30 cellular contexts compared by ENCODE assay signal in the genomic region with DNA sequence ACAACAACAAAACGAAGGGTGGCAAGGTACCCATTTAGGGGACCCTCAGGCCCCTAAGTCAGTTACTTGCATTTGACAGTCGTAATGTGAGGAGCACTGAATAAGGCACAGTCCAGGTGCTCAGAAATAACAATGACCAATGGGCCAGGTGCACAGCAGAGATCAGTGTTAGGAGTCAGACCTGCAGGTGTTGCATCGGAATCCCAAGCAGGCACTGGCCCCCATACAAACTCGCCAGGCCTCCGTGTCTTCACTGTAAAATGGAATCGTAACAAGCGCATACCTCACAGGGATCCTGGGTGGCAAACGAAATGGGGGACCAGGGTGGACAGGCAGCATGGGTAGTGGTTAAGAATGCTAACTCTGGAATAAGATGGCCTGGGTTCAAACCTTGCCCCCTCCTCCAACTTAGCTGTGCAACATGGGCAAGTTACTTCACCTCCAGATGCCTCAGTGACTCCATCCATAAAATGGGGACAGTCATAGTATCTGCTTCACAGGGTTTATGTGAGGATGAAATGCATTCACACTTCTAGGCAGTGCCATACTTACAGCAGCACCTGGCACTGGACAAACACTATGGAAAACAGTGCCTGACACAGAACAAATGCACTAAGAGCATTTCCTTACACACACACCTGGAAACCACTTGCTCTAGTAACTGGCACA. TPM values are rescaled to one million over a fixed set of nuclear protein-coding genes. Genes with fewer than 3 reads are reported as not detected.
DNase-seq lines count a peak whose midpoint lies in the region; ATAC-seq, FAIRE-seq and TF ChIP-seq lines count a peak whose summit lies in the region.
"Had no signal": no experiment of that assay in that cellular context is flagged by ENCODE, and none has a peak within 500 bp of the region (broad histone marks: within the 10 kb centered on the region; RNA-seq: fewer than 3 reads in every experiment).

No MANE protein-coding gene starts in this region.

- H3K79me2 ChIP-seq in K562 (ENCODE audit: control insufficient read depth, insufficient read depth, low read length), result no peaks in the 10 kb centered on the region

- TF ChIP-seq RAD21 in K562 (CRISPR knock-in tag; conservative IDR thresholded peaks at IDR 0.05 in 1 of 2, IDR thresholded peaks at IDR 0.05 in 1 of 2), result no peak

- H3K27ac ChIP-seq in K562 (ENCODE audit: extremely low read depth, low read depth, low read length) (no peak overlapping the region), lower lobe of right lung (peak overlapping the region; percentile 32), subcutaneous abdominal adipose tissue (ENCODE audit: low read depth, low read length) (peak overlapping the region; percentile 68)
- H3K27ac ChIP-seq: BLaER1, HL-60, neural progenitor cell, suprapubic skin, VCaP had no signal

- H3K36me3 ChIP-seq in K562 (ENCODE audit: control insufficient read depth, insufficient read depth, low read length) (no peaks in the 10 kb centered on the region), lower lobe of right lung (no peaks in the 10 kb centered on the region), subcutaneous abdominal adipose tissue (ENCODE audit: control insufficient read depth in 5 of 5, insufficient read depth in 5 of 5, low read length in 5 of 5) (no peaks in the 10 kb centered on the region)
- H3K36me3 ChIP-seq: BLaER1, breast epithelium, HAP-1, neural progenitor cell, suprapubic skin had no signal

- 45% methylated on average over 8 of the region's 8 CpGs for WGBS in K562 (ENCODE audit: insufficient coverage, low coverage, missing lambda C conversion rate)

- H3K9ac ChIP-seq in K562 (ENCODE audit: insufficient read depth in 1 of 2, low read depth in 2 of 2, low read length in 2 of 2), result no peak overlapping the region
- H3K9ac ChIP-seq in subcutaneous abdominal adipose tissue (ENCODE audit: low read length in 5 of 5), result no peak overlapping the region
- H3K9ac ChIP-seq: BLaER1, neural progenitor cell had no signal

- no peaks in the 10 kb centered on the region for H3K9me1 ChIP-seq in K562 (ENCODE audit: control insufficient read depth, insufficient read depth, low read length)

- POLR2A ChIA-PET in K562 (lab: Yijun Ruan, JAX), result interaction anchor here (1.8 kb wide), 1 partner anchor 20 kb away, joined by 4 read pairs; a partner anchor contains a TSS

- BruUV-seq in K562 (replicated peaks; lab: Mats Ljungman, UMichigan), result no TSS peak

- DNase-seq in NCI-H510A treated with DMSO at 0.1 percent for 48 hours (lab: John Stamatoyannopoulos, UW) (peak; percentile 24), NCI-H510A (lab: John Stamatoyannopoulos, UW) (no peak), K562 (ENCODE audit: extremely low read depth in 1 of 4, low spot score in 3 of 4) (no peak), lower lobe of right lung (no peak), G401 (ENCODE audit: low spot score) (no peak)
- DNase-seq in stimulated activated CD4-positive, alpha-beta T cell treated with anti-CD3 and anti-CD28 coated beads, Interleukin-4, amount 100 ng/mL, for 4 hours, result no peak
- DNase-seq: ACHN; activated CD4-positive, alpha-beta T cell treated with anti-CD3 and anti-CD28 coated beads for 48 hours; activated naive CD4-positive, alpha-beta T cell treated with anti-CD3 and anti-CD28 coated beads, Interleukin-2, amount 10 ng/mL, durations not matched to agents 7 days and 5 days; activated T-cell treated with anti-CD3 and anti-CD28 coated beads, Interleukin-2, amount 50 U/mL, for 72 hours; amniotic stem cell; effector memory CD4-positive, alpha-beta T cell; foreskin melanocyte; NCI-H1092; NCI-H2081 treated with DMSO at 0.1 percent for 48 hours; NCI-H82; stimulated activated CD4-positive, alpha-beta T cell treated with anti-CD3 and anti-CD28 coated beads, Interleukin-2, amount 100 ng/mL, for 24 hours had no signal

- in situ Hi-C loops in K562 (cut with MboI) (no loop called here), G401 (cut with HindIII; ENCODE audit: low sequenced_read_pairs) (no loop called here)

- H3K9me3 ChIP-seq in K562 (replicated peaks; ENCODE audit: control insufficient read depth, insufficient read depth, low read depth, low read length) (no peaks in the 10 kb centered on the region), lower lobe of right lung (no peaks in the 10 kb centered on the region), subcutaneous abdominal adipose tissue (ENCODE audit: control insufficient read depth in 5 of 5, low read length in 5 of 5) (no peaks in the 10 kb centered on the region)
- H3K9me3 ChIP-seq: BLaER1, breast epithelium, Caco-2, HAP-1, suprapubic skin had no signal

- H3K27me3 ChIP-seq in K562 (ENCODE audit: control insufficient read depth in 2 of 2, insufficient read depth in 2 of 2, low read length in 2 of 2), result peaks cover 0 to 9% of the 10 kb centered on the region in 2 experiments; a peak in 1 of 5 replicates
- H3K27me3 ChIP-seq in lower lobe of right lung (ENCODE audit: low read depth), result no peaks in the 10 kb centered on the region
- H3K27me3 ChIP-seq in subcutaneous abdominal adipose tissue (ENCODE audit: control insufficient read depth in 5 of 5, insufficient read depth in 4 of 5, low read length in 5 of 5), result no peaks in the 10 kb centered on the region
- H3K27me3 ChIP-seq: BLaER1, breast epithelium, neural progenitor cell, suprapubic skin had no signal

- ATAC-seq in K562 (no peak), lower lobe of right lung (no peak), HG02885 (IDR thresholded peaks at IDR 0.05; ENCODE audit: poor library complexity, unreplicated experiment) (no peak)
- ATAC-seq: activated T-cell treated with anti-CD3 and anti-CD28 coated beads, Interleukin-2, amount 50 U/mL, for 72 hours; SK-N-SH treated with all-trans-retinoic acid at 6 μM for 48 hours had no signal

- intact Hi-C loops in K562 (cut with micrococcal nuclease) (no loop called here), lower lobe of right lung (cut with DNase I) (no loop called here)

- TF ChIP-seq CTCF in K562 (IDR thresholded peaks at IDR 0.05 in 2 of 3, conservative IDR thresholded peaks at IDR 0.05 in 1 of 3; ENCODE audit: insufficient read depth in 2 of 3, low read depth in 1 of 3, low read length in 3 of 3), result no peak
- no peak for TF ChIP-seq CTCF in lower lobe of right lung (IDR thresholded peaks at IDR 0.05)

- H3K4me1 ChIP-seq in K562 (replicated peaks in 1 of 2; ENCODE audit: control insufficient read depth in 2 of 2, insufficient read depth in 2 of 2, low read length in 2 of 2), result peaks cover 7 to 16% of the 10 kb centered on the region in 2 experiments; a peak in 4 of 5 replicates
- peaks cover 55% of the 10 kb centered on the region for H3K4me1 ChIP-seq in lower lobe of right lung
- H3K4me1 ChIP-seq in subcutaneous abdominal adipose tissue (ENCODE audit: control insufficient read depth in 5 of 5, insufficient read depth in 5 of 5, low read length in 5 of 5), result peaks cover 8 to 50% (median 40%) of the 10 kb centered on the region in 5 donors
- H3K4me1 ChIP-seq: BLaER1, breast epithelium, neural progenitor cell had no signal

- FAIRE-seq in K562 (lab: Jason Lieb, UNC), result no peak
- FAIRE-seq: colon had no signal

- TF ChIP-seq POLR2A in K562 (conservative IDR thresholded peaks at IDR 0.05), result no peak

- TF ChIP-seq EP300 in K562 (IDR thresholded peaks at IDR 0.05; ENCODE audit: low read length), result no peak

- H3K4me3 ChIP-seq in K562 (no peak overlapping the region), lower lobe of right lung (no peak overlapping the region), subcutaneous abdominal adipose tissue (ENCODE audit: low read depth in 1 of 5, low read length in 5 of 5) (peak overlapping the region in 1 of 5 donors; percentile 4)
- H3K4me3 ChIP-seq: BLaER1, breast epithelium, HAP-1, neural progenitor cell, skin epidermis, suprapubic skin had no signal

- CTCF ChIA-PET in K562 (lab: Yijun Ruan, JAX; ENCODE audit: low intra/inter-chr PET ratio), result no interaction called here

- H2AFZ ChIP-seq in K562 (ENCODE audit: low read depth, low read length), result no peak overlapping the region
- H2AFZ ChIP-seq: neural progenitor cell had no signal

- H3K4me2 ChIP-seq in K562 (ENCODE audit: insufficient read depth, low read length), result no peak overlapping the region
- H3K4me2 ChIP-seq: BLaER1, neural progenitor cell had no signal

- H4K20me1 ChIP-seq in K562 (replicated peaks; ENCODE audit: control insufficient read depth, insufficient read depth, low read length), result peaks cover 14% of the 10 kb centered on the region; the same call in 1 of the 2 replicates

TF ChIP-seq in K562, 482 proteins besides CTCF, POLR2A, EP300 and RAD21 (continues in another document):
- TF ChIP-seq TEAD4 (IDR thresholded peaks at IDR 0.05; ENCODE audit: low read length), result no peak
- TF ChIP-seq TEAD4 (CRISPR knock-in tag; IDR thresholded peaks at IDR 0.05; ENCODE audit: borderline replicate concordance), result no peak
- TF ChIP-seq TEAD2 (tag; IDR thresholded peaks at IDR 0.05), result no peak
- TF ChIP-seq ESRRA (IDR thresholded peaks at IDR 0.05; ENCODE audit: borderline replicate concordance, low read depth), result no peak; the same call in 1 of the 2 replicates
- TF ChIP-seq, protein P1, sequence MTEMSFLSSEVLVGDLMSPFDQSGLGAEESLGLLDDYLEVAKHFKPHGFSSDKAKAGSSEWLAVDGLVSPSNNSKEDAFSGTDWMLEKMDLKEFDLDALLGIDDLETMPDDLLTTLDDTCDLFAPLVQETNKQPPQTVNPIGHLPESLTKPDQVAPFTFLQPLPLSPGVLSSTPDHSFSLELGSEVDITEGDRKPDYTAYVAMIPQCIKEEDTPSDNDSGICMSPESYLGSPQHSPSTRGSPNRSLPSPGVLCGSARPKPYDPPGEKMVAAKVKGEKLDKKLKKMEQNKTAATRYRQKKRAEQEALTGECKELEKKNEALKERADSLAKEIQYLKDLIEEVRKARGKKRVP (CRISPR knock-in tag; IDR thresholded peaks at IDR 0.05), result no peak

RNA-seq across cellular contexts. Expression of a gene that starts 20.2 kb away (rescaled TPM):
- 6.1 and 7.8 TPM in 2 replicates for total RNA-seq in K562 (2011; cell fraction: chromatin; rRNA removed; ENCODE audit: low replicate concordance)
- total RNA-seq in K562 (2011; cell fraction: nucleolus; rRNA removed), result 3.8 and 4.2 TPM in 2 replicates
- total RNA-seq in K562 (2011; cell fraction: nucleoplasm; rRNA removed), result 6.6 and 7.6 TPM in 2 replicates
- total RNA-seq in K562 (2014; rRNA removed) (11.9 TPM in 2 replicates), K562 (2014; rRNA removed; fragmentation: Illumina TruSeq; extraction: Trizol) (16.5 and 16.9 TPM in 2 replicates), K562 (2015; rRNA removed; fragmentation: Illumina TruSeq; extraction: Trizol) (12.3 and 14.7 TPM in 2 replicates), K562 (2021) (14.0 and 15.5 TPM in 2 replicates), lower lobe of right lung (22.9 TPM)
- polyA plus RNA-seq in K562 (2011; rRNA removed) (5.3 and 9.9 TPM in 2 replicates), K562 (2014; fragmentation: Illumina TruSeq; extraction: Trizol) (13.4 and 14.9 TPM in 2 replicates), K562 (2014; fragmentation: Nextera tagmentation; extraction: Ambion mirVana) (1 to 10 TPM; 4.4 to 6.1 TPM), K562 (2014; rRNA removed) (12.3 and 15.0 TPM in 2 replicates)
- polyA plus RNA-seq in K562 (2011; cell fraction: cytosol; rRNA removed), result 2.7 and 3.8 TPM in 2 replicates
- polyA plus RNA-seq in K562 (2011; cell fraction: nucleus; rRNA removed), result 2.2 and 2.9 TPM in 2 replicates
- polyA plus RNA-seq in K562 (2012), result 14.3 and 25.6 TPM in 2 replicates
- 8.1 and 11.2 TPM in 2 replicates for polyA minus RNA-seq in K562 (2011; rRNA and poly(A)+ RNA removed)
- 3.4 and 5.2 TPM in 2 replicates for polyA minus RNA-seq in K562 (2011; cell fraction: cytosol; rRNA and poly(A)+ RNA removed)
- polyA minus RNA-seq in K562 (2011; cell fraction: nucleus; rRNA and poly(A)+ RNA removed), result 2.7 and 3.3 TPM in 2 replicates
- 14.4 and 21.6 TPM in 2 replicates for total RNA-seq in G401 (2014; rRNA removed; shearing (Covaris generic))
